Comparison of ENCODE assay signal across 15 cellular contexts in the genomic region with DNA sequence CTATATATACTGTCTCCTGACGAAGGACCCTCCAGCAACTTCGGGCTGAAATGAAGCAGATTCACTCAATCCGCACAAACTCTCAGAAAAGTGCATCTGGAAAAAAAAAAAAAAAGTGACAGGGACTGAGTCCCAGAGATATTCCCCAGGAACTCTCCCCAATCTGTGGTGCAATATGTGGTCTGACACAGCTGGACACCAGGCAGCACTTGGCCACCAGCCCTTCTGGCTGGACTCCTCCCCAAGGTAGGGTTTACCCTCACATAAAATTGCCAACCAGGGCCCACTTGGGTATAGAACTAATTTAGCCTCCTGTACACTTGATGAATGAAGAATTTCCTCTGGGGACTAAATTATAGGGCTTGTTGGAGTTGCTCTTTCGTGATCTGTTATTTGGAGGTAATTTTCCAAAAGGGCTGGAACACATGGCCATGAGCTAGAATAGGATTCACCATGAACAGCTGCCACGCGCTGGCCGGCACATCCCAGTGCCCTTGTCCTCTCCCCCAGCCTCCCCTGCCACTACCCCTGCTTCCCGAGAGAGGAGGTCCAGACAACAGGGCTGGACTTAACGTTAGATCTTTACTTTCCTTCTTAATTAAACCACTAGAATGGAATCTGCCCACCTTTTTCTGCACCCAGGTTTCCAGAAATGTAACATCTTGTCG.
"Had no signal": no experiment of that assay in that cellular context is flagged by ENCODE, and none has a peak within 500 bp of the region (broad histone marks: within the 10 kb centered on the region; RNA-seq: fewer than 3 reads in every experiment).

No MANE protein-coding gene starts in this region.

- H3K27ac ChIP-seq: esophagus squamous epithelium, lower lobe of right lung, pancreas, thoracic aorta had no signal

- H3K36me3 ChIP-seq: esophagus squamous epithelium, lower lobe of right lung, pancreas, thoracic aorta had no signal

- H3K4me3 ChIP-seq: esophagus squamous epithelium, lower lobe of right lung, pancreas, thoracic aorta had no signal

- H3K9me3 ChIP-seq: esophagus squamous epithelium, lower lobe of right lung, pancreas, thoracic aorta had no signal

- DNase-seq: activated CD4-positive, alpha-beta T cell treated with anti-CD3 and anti-CD28 coated beads, Interleukin-2, amount 10 ng/mL, durations not matched to agents 7 days and 5 days; activated CD8-positive, alpha-beta memory T cell treated with anti-CD3 and anti-CD28 coated beads, Interleukin-2, amount 50 U/mL, for 48 hours; activated gamma-delta T cell treated with Interleukin-2 at 50 U/mL for 16 hours; activated T-cell treated with anti-CD3 and anti-CD28 coated beads, Interleukin-2, amount 50 U/mL, for 72 hours; amniotic stem cell; caudate nucleus; esophagus squamous epithelium; lower lobe of right lung; pancreas; stimulated activated CD4-positive, alpha-beta T cell treated with anti-CD3 and anti-CD28 coated beads, Interleukin-12 subunit alpha, Interleukin-12 subunit beta, amount 100 ng/mL, for 4 hours; stimulated activated CD4-positive, alpha-beta T cell treated with anti-CD3 and anti-CD28 coated beads, Interleukin-2, amount 100 ng/mL, for 24 hours; T-helper 2 cell had no signal

- ATAC-seq: activated T-cell treated with anti-CD3 and anti-CD28 coated beads, Interleukin-2, amount 50 U/mL, for 72 hours; lower lobe of right lung; pancreas; stimulated activated effector memory CD8-positive, alpha-beta T cell treated with anti-CD3 and anti-CD28 coated beads, Interleukin-12 subunit alpha, Interleukin-12 subunit beta, amount 100 ng/mL, for 72 hours; WTC11 had no signal

- H3K4me1 ChIP-seq: esophagus squamous epithelium, lower lobe of right lung, pancreas had no signal

- H3K27me3 ChIP-seq: esophagus squamous epithelium, pancreas had no signal
